ENCODE assay signal across 8 cellular contexts in the genomic region with DNA sequence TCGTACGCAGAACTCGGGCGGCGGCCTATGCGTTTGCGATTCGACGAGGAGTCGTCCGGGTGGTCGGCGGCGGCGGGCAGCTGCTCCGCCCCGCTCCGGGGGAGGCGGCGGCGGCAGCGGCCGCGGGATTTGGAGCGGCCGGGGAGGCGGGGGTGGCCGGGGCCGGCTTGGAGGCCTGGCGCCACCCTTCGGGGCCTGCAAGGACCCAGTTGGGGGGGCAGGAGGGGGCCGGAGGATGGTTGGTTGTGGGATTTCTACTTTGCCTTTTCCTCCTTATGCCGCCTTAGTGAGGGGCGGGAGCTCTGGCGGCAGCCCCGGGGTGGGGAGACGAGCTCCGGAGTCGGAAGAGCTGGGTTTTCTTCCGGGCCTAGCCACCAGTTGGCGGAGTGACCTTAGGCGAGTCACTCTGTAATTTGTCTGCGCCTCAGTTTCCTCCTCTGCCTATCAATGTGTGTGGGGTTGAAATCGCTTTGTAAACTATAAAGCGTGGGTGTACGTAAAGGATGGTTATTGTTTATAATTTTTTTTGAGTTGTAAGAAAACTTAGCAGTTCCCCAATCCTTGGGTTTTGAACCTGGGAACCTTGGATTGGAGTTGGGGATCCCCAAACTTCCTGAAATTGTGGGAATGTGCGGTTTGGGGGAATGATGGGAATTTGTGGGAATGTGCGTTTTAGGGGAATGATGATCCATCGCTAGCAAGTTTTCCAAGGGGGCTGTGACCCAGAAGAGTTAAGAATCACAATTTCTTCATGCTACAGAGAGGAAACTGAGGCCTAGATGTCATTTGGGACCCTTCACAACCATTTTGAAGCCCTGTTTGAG. TPM values are rescaled to one million over a fixed set of nuclear protein-coding genes. Genes with fewer than 3 reads are reported as not detected.
DNase-seq lines count a peak whose midpoint lies in the region; ATAC-seq and TF ChIP-seq lines count a peak whose summit lies in the region.

No MANE protein-coding gene starts in this region.

- no peak for DNase-seq in HCT116 (ENCODE audit: low read depth, low spot score)
- DNase-seq in MV-4-11 (lab: John Stamatoyannopoulos, UW) = peak; percentile 33
- DNase-seq in activated CD8-positive, alpha-beta memory T cell treated with anti-CD3 and anti-CD28 coated beads, Interleukin-2, amount 50 U/mL, for 4 hours = peak; percentile 37
- peak; percentile 54 for DNase-seq in fibroblast of pulmonary artery (ENCODE audit: low read depth)
- no peak for DNase-seq in HuH-7 (ENCODE audit: low spot score)
- DNase-seq in KG1 (lab: John Stamatoyannopoulos, UW) = no peak

- H3K9me3 ChIP-seq in HCT116 (ENCODE audit: control insufficient read depth in 1 of 2, insufficient read depth in 1 of 2, low read depth in 1 of 2, low read length in 2 of 2) (peaks cover 33 to 47% of the 10 kb centered on the region in 2 experiments; a peak in 3 of 4 replicates), neutrophil (no peaks in the 10 kb centered on the region)

- TF ChIP-seq RAD21 in HCT116 (IDR thresholded peaks at IDR 0.05; ENCODE audit: low read depth) = no peak

- no peaks in the 10 kb centered on the region for H3K9me2 ChIP-seq in HCT116 (ENCODE audit: insufficient read depth)

- peaks cover 55% of the 10 kb centered on the region for H3K79me2 ChIP-seq in HCT116 (ENCODE audit: insufficient read depth, low read length)

- peak overlapping the region; percentile 92 for H3K27ac ChIP-seq in HCT116 (ENCODE audit: low read depth, low read length)
- peak overlapping the region; percentile 97 for H3K27ac ChIP-seq in neutrophil

- no peak for TF ChIP-seq POLR2A in HCT116 (IDR thresholded peaks at IDR 0.05; ENCODE audit: borderline replicate concordance, extremely low read depth, insufficient read depth, insufficient read length)

- H3K36me3 ChIP-seq in HCT116 (ENCODE audit: control insufficient read depth in 1 of 2, insufficient read depth in 2 of 2, low read length in 2 of 2) (peaks cover 16 to 53% of the 10 kb centered on the region in 2 experiments), neutrophil (peaks cover 26% of the 10 kb centered on the region)

- CTCF ChIA-PET in HCT116 (lab: Charles Lee) = interaction anchor here (1.7 to 3.8 kb wide), 4 partner anchors 111 to 137 kb away, joined by 4 to 15 read pairs (median 7); a partner anchor contains a TSS

- H3K27me3 ChIP-seq in HCT116 (ENCODE audit: insufficient read depth, low read length) = no peaks in the 10 kb centered on the region
- no peaks in the 10 kb centered on the region for H3K27me3 ChIP-seq in neutrophil

- intact Hi-C loops in HCT116 (cut with micrococcal nuclease) = loop anchor here (5.0 kb wide), 2 partner anchors 113 to 343 kb away; a partner anchor contains a TSS

- RAD21 ChIA-PET in HCT116 (lab: Charles Lee; ENCODE audit: low non-redundant PET in 1 of 2, low total read pairs in 2 of 2, uncharacterized antibody in 2 of 2, unreplicated experiment in 2 of 2) = no interaction called here

- H2AFZ ChIP-seq in HCT116 (ENCODE audit: low read depth, low read length, poor library complexity, severe bottlenecking) = no peak overlapping the region

- H3K4me2 ChIP-seq in HCT116 (ENCODE audit: low read length) = peak overlapping the region; percentile 93

- peaks cover 9 to 22% of the 10 kb centered on the region in 2 experiments for H3K4me1 ChIP-seq in HCT116 (ENCODE audit: control insufficient read depth in 1 of 2, insufficient read depth in 2 of 2, low read length in 2 of 2)
- H3K4me1 ChIP-seq in neutrophil (ENCODE audit: control insufficient read depth in 1 of 2, insufficient read depth in 1 of 2, low read depth in 1 of 2, low read length in 1 of 2) = peaks cover 34 to 35% of the 10 kb centered on the region in 2 experiments

- no peaks in the 10 kb centered on the region for H4K20me1 ChIP-seq in HCT116 (ENCODE audit: insufficient read depth)

- no TSS peak for BruUV-seq in HCT116 (replicated peaks; lab: Mats Ljungman, UMichigan)

- POLR2A ChIA-PET in HCT116 (lab: Charles Lee) = interaction anchor here (0.6 to 3.1 kb wide), 9 partner anchors 8 to 187 kb away, joined by 3 to 10 read pairs (median 6); a partner anchor contains a TSS

- TF ChIP-seq CTCF in GM12875 (IDR thresholded peaks at IDR 0.05; ENCODE audit: borderline replicate concordance, insufficient read depth, low read depth, low read length) = no peak
- no peak for TF ChIP-seq CTCF in HCT116 (IDR thresholded peaks at IDR 0.05 in 2 of 3, conservative IDR thresholded peaks at IDR 0.05 in 1 of 3; ENCODE audit: borderline replicate concordance in 1 of 3, insufficient read depth in 1 of 3, low read depth in 2 of 3, low read length in 2 of 3)
- peak; percentile 10 for TF ChIP-seq CTCF in fibroblast of pulmonary artery (IDR thresholded peaks at IDR 0.05; ENCODE audit: low read length, missing control alignments)
- TF ChIP-seq CTCF in neutrophil (IDR thresholded peaks at IDR 0.05) = peak; percentile 20

- ATAC-seq in HCT116 = peak; percentile 49

- H3K4me3 ChIP-seq in GM12875 (ENCODE audit: low read depth, low read length) (peak overlapping the region; percentile 87), HCT116 (replicated peaks in 1 of 2; ENCODE audit: low read depth in 1 of 2, low read length in 2 of 2) (peak overlapping the region; percentile 72 to 83), fibroblast of pulmonary artery (replicated peaks; ENCODE audit: low read depth, low read length) (peak overlapping the region; percentile 85), neutrophil (ENCODE audit: low read depth in 1 of 2, low read length in 1 of 2) (peak overlapping the region; percentile 68 to 80)

- H3K9ac ChIP-seq in HCT116 (ENCODE audit: low read length) = peak overlapping the region; percentile 83

TF ChIP-seq in HCT116, 20 proteins besides CTCF, POLR2A, EP300 and RAD21:
- peak; percentile 14 for TF ChIP-seq POLR2AphosphoS5 (IDR thresholded peaks at IDR 0.05; ENCODE audit: low read depth, low read length)
- peak; percentile 94 for TF ChIP-seq ZFX (IDR thresholded peaks at IDR 0.05)
- no peak for TF ChIP-seq CBX3 (IDR thresholded peaks at IDR 0.05; ENCODE audit: low read depth)
- TF ChIP-seq, protein P1, sequence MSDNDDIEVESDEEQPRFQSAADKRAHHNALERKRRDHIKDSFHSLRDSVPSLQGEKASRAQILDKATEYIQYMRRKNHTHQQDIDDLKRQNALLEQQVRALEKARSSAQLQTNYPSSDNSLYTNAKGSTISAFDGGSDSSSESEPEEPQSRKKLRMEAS (IDR thresholded peaks at IDR 0.05) = 0 out of 2 replicates have a peak, but pooled peaks have one; percentile 7
- TF ChIP-seq EGR1 (IDR thresholded peaks at IDR 0.05; ENCODE audit: low read depth) = 0 out of 2 replicates have a peak, but pooled peaks have one; percentile 19
- no peak for TF ChIP-seq YY1 (IDR thresholded peaks at IDR 0.05; ENCODE audit: extremely low read depth, insufficient replicate concordance, low read depth, low read length)
- peak; percentile 11; the same call in 1 of the 2 replicates for TF ChIP-seq SIN3A (IDR thresholded peaks at IDR 0.05; ENCODE audit: low read depth)
- TF ChIP-seq FOSL1 (IDR thresholded peaks at IDR 0.05; ENCODE audit: low read depth) = no peak
- TF ChIP-seq, protein P2, sequence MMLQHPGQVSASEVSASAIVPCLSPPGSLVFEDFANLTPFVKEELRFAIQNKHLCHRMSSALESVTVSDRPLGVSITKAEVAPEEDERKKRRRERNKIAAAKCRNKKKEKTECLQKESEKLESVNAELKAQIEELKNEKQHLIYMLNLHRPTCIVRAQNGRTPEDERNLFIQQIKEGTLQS (IDR thresholded peaks at IDR 0.05) = no peak
- no peak for TF ChIP-seq SP1 (IDR thresholded peaks at IDR 0.05; ENCODE audit: low read depth)
- no peak for TF ChIP-seq TCF7L2 (IDR thresholded peaks at IDR 0.05; ENCODE audit: borderline replicate concordance, extremely low read depth, insufficient read depth, insufficient read length)

RNA-seq across cellular contexts. Expression of a gene that starts 0.7 kb away (rescaled TPM):
- 45.0 TPM for total RNA-seq in HCT116 (2021; ENCODE audit: unreplicated experiment)
- 17.5 and 25.3 TPM in 2 replicates for polyA plus RNA-seq in HCT116 (2012)

RNA-seq across cellular contexts. Expression of a gene that starts 1.2 kb away (rescaled TPM):
- total RNA-seq in HCT116 (2021; ENCODE audit: unreplicated experiment) = 25.4 TPM
- 27.3 and 28.5 TPM in 2 replicates for polyA plus RNA-seq in HCT116 (2012)

Comparison
In these comparisons a context has a peak if more than half of its experiments do, and no peak if none do; other contexts are left out.
1. CTCF ChIP-seq: peak in fibroblast of pulmonary artery (single experiment) and neutrophil (single experiment); none in GM12875 (single experiment) and HCT116 (0 of 3).
2. DNase-seq: peak in MV-4-11 (single experiment), activated CD8-positive, alpha-beta memory T cell treated with anti-CD3 and anti-CD28 coated beads, Interleukin-2, amount 50 U/mL, for 4 hours (single experiment) and fibroblast of pulmonary artery (single experiment); none in HCT116 (single experiment), HuH-7 (single experiment) and KG1 (single experiment).
3. Peak in every context shown above with its lines, with median percentiles within 50 percentile points of each other: H3K4me3 ChIP-seq.